In genomic region chr14:96538663-96539317, GRCh38 we compare ENCODE assay signal across 21 cellular contexts. TPM values are rescaled to one million over a fixed set of nuclear protein-coding genes. Genes with fewer than 3 reads are reported as not detected.
DNase-seq lines count a peak whose midpoint lies in the region; ATAC-seq, FAIRE-seq and TF ChIP-seq lines count a peak whose summit lies in the region.
"Had no signal": no experiment of that assay in that cellular context is flagged by ENCODE, and none has a peak within 500 bp of the region (broad histone marks: within the 10 kb centered on the region; RNA-seq: fewer than 3 reads in every experiment).

No MANE protein-coding gene starts in this region.

- no peak overlapping the region for H2AFZ ChIP-seq in GM23248
- H2AFZ ChIP-seq: parathyroid adenoma had no signal

- peak; percentile 64 to 72 for ATAC-seq in A549
- ATAC-seq in GM21447 (IDR thresholded peaks at IDR 0.05; ENCODE audit: unreplicated experiment), result no peak
- ATAC-seq: heart right ventricle, left cardiac atrium had no signal

- no peaks in the 10 kb centered on the region for H3F3A ChIP-seq in GM23248 (ENCODE audit: insufficient read depth)

- no peak for TF ChIP-seq EP300 in A549 (IDR thresholded peaks at IDR 0.05)

- H3K9me2 ChIP-seq in GM23248 (ENCODE audit: insufficient read depth), result no peaks in the 10 kb centered on the region

- peaks cover 14% of the 10 kb centered on the region for H3K4me1 Mint-ChIP-seq in activated naive CD8-positive, alpha-beta T cell (ENCODE audit: low read depth)

- H4K20me1 ChIP-seq in GM23248 (ENCODE audit: insufficient read depth), result no peaks in the 10 kb centered on the region

- H3K4me3 Mint-ChIP-seq in activated naive CD8-positive, alpha-beta T cell, result no peak overlapping the region

- no peak for TF ChIP-seq CTCF in A549 (IDR thresholded peaks at IDR 0.05)

- H3K4me3 ChIP-seq in A549 (peak overlapping the region; percentile 25; the same call in 2 of the 3 replicates), GM23248 (no peak overlapping the region)
- H3K4me3 ChIP-seq: ascending aorta, heart right ventricle, SJCRH30, skin epidermis had no signal

- H3K27me3 Mint-ChIP-seq in activated naive CD8-positive, alpha-beta T cell, result no peaks in the 10 kb centered on the region

- peak overlapping the region; percentile 70 to 75; a peak in 5 of 6 replicates for H3K27ac ChIP-seq in A549
- no peak overlapping the region for H3K27ac ChIP-seq in GM23248
- H3K27ac ChIP-seq: ascending aorta, heart right ventricle, parathyroid adenoma, SJCRH30, skin epidermis had no signal

- WGBS in A549 (ENCODE audit: missing lambda C conversion rate), result 3% methylated on average over 2 of the region's 2 CpGs
- 95 to 96% methylated on average over 2 of the region's 2 CpGs for WGBS in GM23248 (ENCODE audit: low coverage in 1 of 2, low lambda C conversion rate in 2 of 2, missing lambda C conversion rate in 2 of 2), 2 experiments

- in situ Hi-C loops in GM23248 (cut with MboI), result no loop called here

- peaks cover 17% of the 10 kb centered on the region; the same call in 1 of the 2 replicates for H3K79me2 ChIP-seq in GM23248 (ENCODE audit: insufficient read depth)
- H3K79me2 ChIP-seq: parathyroid adenoma had no signal

- no peak for TF ChIP-seq POLR2A in A549 (IDR thresholded peaks at IDR 0.05; ENCODE audit: low read length)

- H3K9ac ChIP-seq in GM23248, result no peak overlapping the region
- H3K9ac ChIP-seq: parathyroid adenoma had no signal

- H3K9me3 ChIP-seq in A549, result no peaks in the 10 kb centered on the region
- H3K9me3 ChIP-seq in GM23248 (ENCODE audit: low read depth), result no peaks in the 10 kb centered on the region
- H3K9me3 ChIP-seq: ascending aorta, heart right ventricle, SJCRH30 had no signal

- H3K4me2 ChIP-seq in A549 (peak overlapping the region; percentile 91), GM23248 (ENCODE audit: unreplicated experiment) (no peak overlapping the region)

- H3K27me3 ChIP-seq in GM23248 (replicated peaks; ENCODE audit: insufficient read depth), result no peaks in the 10 kb centered on the region
- H3K27me3 ChIP-seq: ascending aorta, heart right ventricle, SJCRH30 had no signal

- DNase-seq in A549 (ENCODE audit: low read depth in 1 of 2, low spot score in 1 of 2) (peak; percentile 27 to 38), GM23248 (peak; percentile 18), kidney glomerular epithelial cell (lab: John Stamatoyannopoulos, UW) (peak; percentile 21), DMS114 treated with DMSO at 0.1 percent for 48 hours (lab: John Stamatoyannopoulos, UW; ENCODE audit: unreplicated experiment) (no peak), NCI-H2171 (lab: John Stamatoyannopoulos, UW) (no peak), NCI-H1694 treated with DMSO at 0.1 percent for 48 hours (lab: John Stamatoyannopoulos, UW) (no peak)
- DNase-seq: activated effector memory CD4-positive, alpha-beta T cell treated with anti-CD3 and anti-CD28 coated beads, Interleukin-2, amount 50 U/mL, for 16 hours; heart right ventricle; KBM-7; left cardiac atrium; NCI-H1417; NCI-H2227 treated with DMSO at 0.1 percent for 48 hours; SJCRH30; stimulated activated naive CD4-positive, alpha-beta T cell had no signal

- H3K36me3 ChIP-seq in GM23248 (ENCODE audit: low read depth), result peaks cover 49% of the 10 kb centered on the region

- CTCF ChIA-PET in A549 (lab: Yijun Ruan, JAX), result no interaction called here

- peak overlapping the region; percentile 85 for H3K27ac Mint-ChIP-seq in activated naive CD8-positive, alpha-beta T cell

- POLR2A ChIA-PET in A549 (lab: Yijun Ruan, JAX), result no interaction called here

- peaks cover 12% of the 10 kb centered on the region for H3K36me3 Mint-ChIP-seq in activated naive CD8-positive, alpha-beta T cell

- TF ChIP-seq RAD21 in A549 (conservative IDR thresholded peaks at IDR 0.05 in 1 of 2, IDR thresholded peaks at IDR 0.05 in 1 of 2), result no peak

- H3K4me1 ChIP-seq in A549 (peaks cover 41% of the 10 kb centered on the region), GM23248 (ENCODE audit: insufficient read depth) (0 out of 2 replicates have a peak, but pooled peaks cover 3% of the 10 kb centered on the region)
- H3K4me1 ChIP-seq: ascending aorta, heart right ventricle, parathyroid adenoma, SJCRH30 had no signal

- peak; percentile 98 for FAIRE-seq in A549 (lab: Jason Lieb, UNC)
- FAIRE-seq: GM18507, TTC549 had no signal

- no peaks in the 10 kb centered on the region for H3K9me3 Mint-ChIP-seq in activated naive CD8-positive, alpha-beta T cell (ENCODE audit: low read depth)

TF ChIP-seq in A549, 52 proteins besides CTCF, POLR2A, EP300 and RAD21:
- TF ChIP-seq JUNB (IDR thresholded peaks at IDR 0.05), result peak; percentile 56
- peak; percentile 56; the same call in 1 of the 2 replicates for TF ChIP-seq FOSL2 (IDR thresholded peaks at IDR 0.05)
- peak; percentile 59 for TF ChIP-seq FOSL2 (CRISPR knock-in tag; IDR thresholded peaks at IDR 0.05)
- no peak for TF ChIP-seq BCL3 (IDR thresholded peaks at IDR 0.05)

RNA-seq across cellular contexts. Expression of gene PAPOLA, which starts 36.6 kb away (rescaled TPM):
- polyA plus RNA-seq in A549 (2011; rRNA removed), result 236 and 273 TPM in 2 replicates
- 67.8 and 72.3 TPM in 2 replicates for polyA plus RNA-seq in A549 (2012; cell fraction: cytosol; rRNA removed)
- 26.5 and 29.4 TPM in 2 replicates for polyA plus RNA-seq in A549 (2012; cell fraction: nucleus; rRNA removed)
- 105 to 116 TPM (median 107 TPM) in 3 replicates for polyA plus RNA-seq in A549 (2017; fragmentation: RNase III; extraction: RNeasy Plus Mini Kit Qiagen cat#74134 plus additional on column Dnase treatment)
- 169 and 229 TPM in 2 replicates for polyA minus RNA-seq in A549 (2011; rRNA and poly(A)+ RNA removed)
- 62.6 and 64.3 TPM in 2 replicates for total RNA-seq in GM23248 (2014; rRNA removed; shearing (Covaris generic))
- polyA plus RNA-seq in GM23248 (2016; fragmentation: Nextera tagmentation; extraction: Ambion mirVana), result 119 and 124 TPM in 2 replicates

Comparison
In these comparisons a context has a peak if more than half of its experiments do, and no peak if none do; other contexts are left out.
1. DNase-seq: peak in A549 (2 of 2), GM23248 (single experiment) and kidney glomerular epithelial cell (single experiment); none in DMS114 treated with DMSO at 0.1 percent for 48 hours (single experiment), NCI-H2171 (single experiment) and NCI-H1694 treated with DMSO at 0.1 percent for 48 hours (single experiment).